In the genomic region with DNA sequence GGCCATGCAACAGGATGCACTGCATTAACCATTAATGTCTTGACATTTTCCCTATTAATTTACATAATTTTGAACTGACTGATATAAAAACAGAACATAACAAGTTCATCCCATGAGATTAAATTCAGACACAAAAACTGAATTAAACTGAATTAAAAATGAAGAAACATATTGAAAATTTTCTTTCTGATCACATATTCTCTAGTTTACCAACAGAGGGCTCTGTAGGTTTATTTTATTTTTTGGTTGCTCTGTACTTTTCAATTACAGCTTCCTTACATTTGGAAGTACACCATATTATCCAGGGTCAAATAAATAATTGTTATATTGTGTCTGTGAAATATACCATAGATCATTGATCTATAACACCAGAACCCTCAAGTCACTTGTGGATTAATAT, we compare ENCODE assay signal across 13 cellular contexts. TPM values are rescaled to one million over a fixed set of nuclear protein-coding genes. Genes with fewer than 3 reads are reported as not detected.
DNase-seq lines count a peak whose midpoint lies in the region; FAIRE-seq and TF ChIP-seq lines count a peak whose summit lies in the region.
"Had no signal": no experiment of that assay in that cellular context is flagged by ENCODE, and none has a peak within 500 bp of the region (broad histone marks: within the 10 kb centered on the region; RNA-seq: fewer than 3 reads in every experiment).

No MANE protein-coding gene starts in this region.

- H2AFZ ChIP-seq in OCI-LY1 (ENCODE audit: low read length), result no peak overlapping the region

- H3K9me3 ChIP-seq in left ventricle myocardium inferior (replicated peaks), result no peaks in the 10 kb centered on the region
- no peaks in the 10 kb centered on the region for H3K9me3 ChIP-seq in OCI-LY1 (ENCODE audit: low read length)
- no peaks in the 10 kb centered on the region for H3K9me3 ChIP-seq in Caco-2

- no peaks in the 10 kb centered on the region for H3K9me3 Mint-ChIP-seq in Caco-2 (ENCODE audit: unreplicated experiment)
- H3K9me3 Mint-ChIP-seq: activated T-helper 2 cell treated with anti-CD3 and anti-CD28 coated beads, Interferon-gamma antibody, Interleukin-2, Interleukin-4, amounts not matched to agents 10 μg/mL and 5 μg/mL and 100 μg/mL, durations not matched to agents 14 hours and 24 hours and 36 hours had no signal

- POLR2A ChIA-PET in Caco-2 (lab: Charles Lee), result no interaction called here

- no peak overlapping the region for H3K4me3 ChIP-seq in left ventricle myocardium inferior
- H3K4me3 ChIP-seq in OCI-LY1 (ENCODE audit: low read depth, low read length, poor library complexity, severe bottlenecking), result no peak overlapping the region
- H3K4me3 ChIP-seq in fibroblast of the aortic adventitia (ENCODE audit: low read depth, low read length), result no peak overlapping the region
- H3K4me3 ChIP-seq in Caco-2 (ENCODE audit: low read depth, low read length), result no peak overlapping the region

- CTCF ChIA-PET in Caco-2 (lab: Charles Lee), result no interaction called here

- no TSS peak for BruUV-seq in Caco-2 (replicated peaks; lab: Mats Ljungman, UMichigan)

- no peaks in the 10 kb centered on the region for H3K79me2 ChIP-seq in OCI-LY1 (ENCODE audit: insufficient read depth, low read length)

- H3K4me1 Mint-ChIP-seq in Caco-2 (ENCODE audit: low read depth, unreplicated experiment), result no peaks in the 10 kb centered on the region

- H3K4me2 ChIP-seq in OCI-LY1 (ENCODE audit: low read length), result no peak overlapping the region

- H3K4me3 Mint-ChIP-seq in Caco-2 (ENCODE audit: unreplicated experiment), result no peak overlapping the region

- no peaks in the 10 kb centered on the region for H3K36me3 Mint-ChIP-seq in Caco-2 (ENCODE audit: insufficient read depth, unreplicated experiment)

- H3K4me1 ChIP-seq in left ventricle myocardium inferior (no peaks in the 10 kb centered on the region), OCI-LY1 (ENCODE audit: insufficient read depth, low read length, severe bottlenecking) (no peaks in the 10 kb centered on the region), Caco-2 (no peaks in the 10 kb centered on the region)

- no peaks in the 10 kb centered on the region for H3K27me3 Mint-ChIP-seq in Caco-2 (ENCODE audit: insufficient read depth, unreplicated experiment)

- no peak overlapping the region for H3K9ac ChIP-seq in OCI-LY1 (ENCODE audit: low read length)

- no peak for FAIRE-seq in HTR-8/SVneo (lab: Jason Lieb, UNC)

- no peaks in the 10 kb centered on the region for H4K20me1 ChIP-seq in OCI-LY1 (ENCODE audit: insufficient read depth, low read length)

- H3K36me3 ChIP-seq in left ventricle myocardium inferior (no peaks in the 10 kb centered on the region), OCI-LY1 (ENCODE audit: insufficient read depth, low read length) (no peaks in the 10 kb centered on the region), Caco-2 (ENCODE audit: control insufficient read depth, insufficient read depth, low read length) (no peaks in the 10 kb centered on the region)

- intact Hi-C loops in left ventricle myocardium inferior (cut with micrococcal nuclease), result no loop called here
- intact Hi-C loops in cardiac septum (cut with DNase I), result no loop called here
- intact Hi-C loops in Caco-2 (cut with micrococcal nuclease; ENCODE audit: unreplicated experiment), result loop anchor here (5.0 kb wide), 2 partner anchors 283 to 472 kb away; no protein-coding TSS in a partner anchor

- in situ Hi-C loops in G401 (cut with HindIII; ENCODE audit: low sequenced_read_pairs), result no loop called here

- DNase-seq in left ventricle myocardium inferior, result no peak
- DNase-seq in cardiac septum (ENCODE audit: low spot score), result no peak
- peak; percentile 1 for DNase-seq in fibroblast of the aortic adventitia (ENCODE audit: low read depth)
- DNase-seq in HTR-8/SVneo (ENCODE audit: insufficient read length, low spot score), result no peak
- DNase-seq in EL, result no peak
- DNase-seq in G401 (ENCODE audit: low spot score), result no peak
- no peak for DNase-seq in Caco-2
- DNase-seq: effector CD8-positive, alpha-beta T cell; kidney had no signal

- no peaks in the 10 kb centered on the region for H3F3A ChIP-seq in OCI-LY1 (ENCODE audit: insufficient read depth, low read length)

- H3K27me3 ChIP-seq in left ventricle myocardium inferior (ENCODE audit: low read depth) (no peaks in the 10 kb centered on the region), OCI-LY1 (ENCODE audit: insufficient read depth, low read length) (no peaks in the 10 kb centered on the region), Caco-2 (replicated peaks; ENCODE audit: control insufficient read depth, insufficient read depth, low read length) (no peaks in the 10 kb centered on the region)

- no peak overlapping the region for H3K27ac ChIP-seq in left ventricle myocardium inferior (replicated peaks)
- H3K27ac ChIP-seq in OCI-LY1 (ENCODE audit: low read depth, low read length, poor library complexity, severe bottlenecking), result no peak overlapping the region

- no peaks in the 10 kb centered on the region for H3K9me2 ChIP-seq in OCI-LY1 (ENCODE audit: low read depth, low read length)

- TF ChIP-seq CTCF in left ventricle myocardium inferior (IDR thresholded peaks at IDR 0.05; ENCODE audit: borderline replicate concordance) (peak; percentile 36), OCI-LY1 (IDR thresholded peaks at IDR 0.05; ENCODE audit: low read length) (peak; percentile 25; the same call in 1 of the 2 replicates), fibroblast of the aortic adventitia (IDR thresholded peaks at IDR 0.05; ENCODE audit: insufficient read depth, low read length) (peak; percentile 22), Caco-2 (IDR thresholded peaks at IDR 0.05; ENCODE audit: insufficient read depth in 1 of 2, low read depth in 1 of 2, low read length in 1 of 2, severe bottlenecking in 1 of 2, unreplicated experiment in 1 of 2) (peak in 1 of 2 experiments; percentile 2)

- H3K27ac Mint-ChIP-seq in Caco-2 (ENCODE audit: unreplicated experiment), result no peak overlapping the region
- H3K27ac Mint-ChIP-seq: activated T-helper 2 cell treated with anti-CD3 and anti-CD28 coated beads, Interferon-gamma antibody, Interleukin-2, Interleukin-4, amounts not matched to agents 10 μg/mL and 5 μg/mL and 100 μg/mL, durations not matched to agents 14 hours and 24 hours and 36 hours had no signal

RNA-seq across cellular contexts. Expression of a gene that starts 27.3 kb away (rescaled TPM):
- total RNA-seq in left ventricle myocardium inferior, result not detected
- not detected for total RNA-seq in cardiac septum
- not detected in 2 replicates for total RNA-seq in fibroblast of the aortic adventitia (ENCODE audit: low replicate concordance)
- not detected in 2 replicates for total RNA-seq in G401 (2014; rRNA removed; shearing (Covaris generic))
- total RNA-seq in Caco-2 (2022), result not detected in 2 replicates
- total RNA-seq: activated T-helper 2 cell treated with anti-CD3 and anti-CD28 coated beads, Interferon-gamma antibody, Interleukin-2, Interleukin-4, amounts not matched to agents 10 μg/mL and 5 μg/mL and 100 μg/mL, durations not matched to agents 14 hours and 24 hours and 36 hours; H4; kidney; skeletal muscle tissue had no signal

RNA-seq across cellular contexts. Expression of a gene that starts 53.7 kb away (rescaled TPM):
- not detected for total RNA-seq in left ventricle myocardium inferior
- total RNA-seq in cardiac septum, result 0.05 TPM
- total RNA-seq in fibroblast of the aortic adventitia (ENCODE audit: low replicate concordance), result not detected in 2 replicates
- total RNA-seq in G401 (2014; rRNA removed; shearing (Covaris generic)), result not detected in 2 replicates
- 0.12 TPM in 1 of 2 replicates, not detected in the other for total RNA-seq in Caco-2 (2022)
- total RNA-seq: activated T-helper 2 cell treated with anti-CD3 and anti-CD28 coated beads, Interferon-gamma antibody, Interleukin-2, Interleukin-4, amounts not matched to agents 10 μg/mL and 5 μg/mL and 100 μg/mL, durations not matched to agents 14 hours and 24 hours and 36 hours; H4; kidney; skeletal muscle tissue had no signal
